ENCODE assay signal across 1 cellular context in the genomic region with DNA sequence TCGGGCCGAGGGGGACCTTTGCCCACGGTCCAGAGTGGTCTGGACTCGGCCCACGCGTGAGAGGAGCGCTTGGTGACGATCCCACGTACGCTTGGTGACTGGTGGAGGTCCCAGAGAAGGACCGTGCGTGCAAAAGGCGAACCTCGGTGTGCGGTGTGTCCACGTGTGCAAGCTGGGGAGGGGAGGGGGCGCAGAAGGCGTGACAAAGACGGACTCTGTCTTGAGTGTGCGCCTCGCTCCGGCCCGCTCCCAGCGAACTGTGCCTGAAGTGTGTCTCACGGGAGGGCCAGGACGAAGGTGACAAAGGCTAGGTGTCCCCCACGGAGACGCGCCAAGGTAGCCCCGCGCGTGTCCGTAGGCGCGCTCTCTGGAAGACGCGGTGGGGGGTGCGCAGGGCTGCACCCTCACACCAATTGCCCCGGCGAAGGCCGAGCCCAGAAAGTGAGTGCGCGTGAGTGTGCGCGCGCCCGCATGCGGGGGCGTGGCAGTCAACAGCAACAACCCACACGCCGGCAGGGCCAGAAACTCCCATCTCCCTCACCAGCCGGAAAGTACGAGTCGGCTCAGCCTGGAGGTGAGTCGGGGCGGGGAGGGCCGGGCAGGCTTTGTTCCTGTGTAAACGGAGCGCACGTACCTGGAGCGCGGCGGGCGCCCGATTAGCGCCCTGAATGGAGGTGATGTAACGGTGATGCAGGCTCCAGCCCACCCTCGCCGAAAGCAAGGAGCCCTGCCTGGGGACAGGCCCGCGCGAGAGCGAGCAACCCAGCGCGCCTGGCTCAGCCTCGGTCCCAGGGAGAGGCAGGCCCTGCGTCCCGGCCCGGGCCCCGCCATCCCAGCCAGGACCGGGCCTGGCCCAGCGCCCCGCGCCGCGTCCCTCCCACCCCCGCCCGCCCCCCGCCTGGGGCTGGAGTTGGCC.
TF ChIP-seq lines count a peak whose summit lies in the region.

A gene with protein sequence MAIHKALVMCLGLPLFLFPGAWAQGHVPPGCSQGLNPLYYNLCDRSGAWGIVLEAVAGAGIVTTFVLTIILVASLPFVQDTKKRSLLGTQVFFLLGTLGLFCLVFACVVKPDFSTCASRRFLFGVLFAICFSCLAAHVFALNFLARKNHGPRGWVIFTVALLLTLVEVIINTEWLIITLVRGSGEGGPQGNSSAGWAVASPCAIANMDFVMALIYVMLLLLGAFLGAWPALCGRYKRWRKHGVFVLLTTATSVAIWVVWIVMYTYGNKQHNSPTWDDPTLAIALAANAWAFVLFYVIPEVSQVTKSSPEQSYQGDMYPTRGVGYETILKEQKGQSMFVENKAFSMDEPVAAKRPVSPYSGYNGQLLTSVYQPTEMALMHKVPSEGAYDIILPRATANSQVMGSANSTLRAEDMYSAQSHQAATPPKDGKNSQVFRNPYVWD (plus strand): TSS at position 521 of the 916 bp plus-strand sequence. CDS start 7,689 bp downstream, outside the sequence.

TF ChIP-seq in HepG2, 621 proteins besides CTCF, POLR2A, EP300 and RAD21 (continued from another document and continues in another):
- TF ChIP-seq, protein P1, sequence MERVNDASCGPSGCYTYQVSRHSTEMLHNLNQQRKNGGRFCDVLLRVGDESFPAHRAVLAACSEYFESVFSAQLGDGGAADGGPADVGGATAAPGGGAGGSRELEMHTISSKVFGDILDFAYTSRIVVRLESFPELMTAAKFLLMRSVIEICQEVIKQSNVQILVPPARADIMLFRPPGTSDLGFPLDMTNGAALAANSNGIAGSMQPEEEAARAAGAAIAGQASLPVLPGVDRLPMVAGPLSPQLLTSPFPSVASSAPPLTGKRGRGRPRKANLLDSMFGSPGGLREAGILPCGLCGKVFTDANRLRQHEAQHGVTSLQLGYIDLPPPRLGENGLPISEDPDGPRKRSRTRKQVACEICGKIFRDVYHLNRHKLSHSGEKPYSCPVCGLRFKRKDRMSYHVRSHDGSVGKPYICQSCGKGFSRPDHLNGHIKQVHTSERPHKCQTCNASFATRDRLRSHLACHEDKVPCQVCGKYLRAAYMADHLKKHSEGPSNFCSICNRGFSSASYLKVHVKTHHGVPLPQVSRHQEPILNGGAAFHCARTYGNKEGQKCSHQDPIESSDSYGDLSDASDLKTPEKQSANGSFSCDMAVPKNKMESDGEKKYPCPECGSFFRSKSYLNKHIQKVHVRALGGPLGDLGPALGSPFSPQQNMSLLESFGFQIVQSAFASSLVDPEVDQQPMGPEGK (CRISPR knock-in tag; IDR thresholded peaks at IDR 0.05) = peak; percentile 93
- TF ChIP-seq GTF2F1 (IDR thresholded peaks at IDR 0.05; ENCODE audit: low read length) = 0 out of 2 replicates have a peak, but pooled peaks have one; percentile 79
- no peak for TF ChIP-seq U2AF1 (optimal IDR thresholded peaks at IDR 0.05; ENCODE audit: low read depth, low read length)
- TF ChIP-seq, protein P2, sequence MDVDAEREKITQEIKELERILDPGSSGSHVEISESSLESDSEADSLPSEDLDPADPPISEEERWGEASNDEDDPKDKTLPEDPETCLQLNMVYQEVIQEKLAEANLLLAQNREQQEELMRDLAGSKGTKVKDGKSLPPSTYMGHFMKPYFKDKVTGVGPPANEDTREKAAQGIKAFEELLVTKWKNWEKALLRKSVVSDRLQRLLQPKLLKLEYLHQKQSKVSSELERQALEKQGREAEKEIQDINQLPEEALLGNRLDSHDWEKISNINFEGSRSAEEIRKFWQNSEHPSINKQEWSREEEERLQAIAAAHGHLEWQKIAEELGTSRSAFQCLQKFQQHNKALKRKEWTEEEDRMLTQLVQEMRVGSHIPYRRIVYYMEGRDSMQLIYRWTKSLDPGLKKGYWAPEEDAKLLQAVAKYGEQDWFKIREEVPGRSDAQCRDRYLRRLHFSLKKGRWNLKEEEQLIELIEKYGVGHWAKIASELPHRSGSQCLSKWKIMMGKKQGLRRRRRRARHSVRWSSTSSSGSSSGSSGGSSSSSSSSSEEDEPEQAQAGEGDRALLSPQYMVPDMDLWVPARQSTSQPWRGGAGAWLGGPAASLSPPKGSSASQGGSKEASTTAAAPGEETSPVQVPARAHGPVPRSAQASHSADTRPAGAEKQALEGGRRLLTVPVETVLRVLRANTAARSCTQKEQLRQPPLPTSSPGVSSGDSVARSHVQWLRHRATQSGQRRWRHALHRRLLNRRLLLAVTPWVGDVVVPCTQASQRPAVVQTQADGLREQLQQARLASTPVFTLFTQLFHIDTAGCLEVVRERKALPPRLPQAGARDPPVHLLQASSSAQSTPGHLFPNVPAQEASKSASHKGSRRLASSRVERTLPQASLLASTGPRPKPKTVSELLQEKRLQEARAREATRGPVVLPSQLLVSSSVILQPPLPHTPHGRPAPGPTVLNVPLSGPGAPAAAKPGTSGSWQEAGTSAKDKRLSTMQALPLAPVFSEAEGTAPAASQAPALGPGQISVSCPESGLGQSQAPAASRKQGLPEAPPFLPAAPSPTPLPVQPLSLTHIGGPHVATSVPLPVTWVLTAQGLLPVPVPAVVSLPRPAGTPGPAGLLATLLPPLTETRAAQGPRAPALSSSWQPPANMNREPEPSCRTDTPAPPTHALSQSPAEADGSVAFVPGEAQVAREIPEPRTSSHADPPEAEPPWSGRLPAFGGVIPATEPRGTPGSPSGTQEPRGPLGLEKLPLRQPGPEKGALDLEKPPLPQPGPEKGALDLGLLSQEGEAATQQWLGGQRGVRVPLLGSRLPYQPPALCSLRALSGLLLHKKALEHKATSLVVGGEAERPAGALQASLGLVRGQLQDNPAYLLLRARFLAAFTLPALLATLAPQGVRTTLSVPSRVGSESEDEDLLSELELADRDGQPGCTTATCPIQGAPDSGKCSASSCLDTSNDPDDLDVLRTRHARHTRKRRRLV (CRISPR knock-in tag; IDR thresholded peaks at IDR 0.05) = peak; percentile 94
- TF ChIP-seq, protein P3, sequence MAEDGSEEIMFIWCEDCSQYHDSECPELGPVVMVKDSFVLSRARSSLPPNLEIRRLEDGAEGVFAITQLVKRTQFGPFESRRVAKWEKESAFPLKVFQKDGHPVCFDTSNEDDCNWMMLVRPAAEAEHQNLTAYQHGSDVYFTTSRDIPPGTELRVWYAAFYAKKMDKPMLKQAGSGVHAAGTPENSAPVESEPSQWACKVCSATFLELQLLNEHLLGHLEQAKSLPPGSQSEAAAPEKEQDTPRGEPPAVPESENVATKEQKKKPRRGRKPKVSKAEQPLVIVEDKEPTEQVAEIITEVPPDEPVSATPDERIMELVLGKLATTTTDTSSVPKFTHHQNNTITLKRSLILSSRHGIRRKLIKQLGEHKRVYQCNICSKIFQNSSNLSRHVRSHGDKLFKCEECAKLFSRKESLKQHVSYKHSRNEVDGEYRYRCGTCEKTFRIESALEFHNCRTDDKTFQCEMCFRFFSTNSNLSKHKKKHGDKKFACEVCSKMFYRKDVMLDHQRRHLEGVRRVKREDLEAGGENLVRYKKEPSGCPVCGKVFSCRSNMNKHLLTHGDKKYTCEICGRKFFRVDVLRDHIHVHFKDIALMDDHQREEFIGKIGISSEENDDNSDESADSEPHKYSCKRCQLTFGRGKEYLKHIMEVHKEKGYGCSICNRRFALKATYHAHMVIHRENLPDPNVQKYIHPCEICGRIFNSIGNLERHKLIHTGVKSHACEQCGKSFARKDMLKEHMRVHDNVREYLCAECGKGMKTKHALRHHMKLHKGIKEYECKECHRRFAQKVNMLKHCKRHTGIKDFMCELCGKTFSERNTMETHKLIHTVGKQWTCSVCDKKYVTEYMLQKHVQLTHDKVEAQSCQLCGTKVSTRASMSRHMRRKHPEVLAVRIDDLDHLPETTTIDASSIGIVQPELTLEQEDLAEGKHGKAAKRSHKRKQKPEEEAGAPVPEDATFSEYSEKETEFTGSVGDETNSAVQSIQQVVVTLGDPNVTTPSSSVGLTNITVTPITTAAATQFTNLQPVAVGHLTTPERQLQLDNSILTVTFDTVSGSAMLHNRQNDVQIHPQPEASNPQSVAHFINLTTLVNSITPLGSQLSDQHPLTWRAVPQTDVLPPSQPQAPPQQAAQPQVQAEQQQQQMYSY (CRISPR knock-in tag; IDR thresholded peaks at IDR 0.05) = no peak
- TF ChIP-seq ZNF761 (CRISPR knock-in tag; conservative IDR thresholded peaks at IDR 0.05) = no peak
- TF ChIP-seq NCOR1 (IDR thresholded peaks at IDR 0.05; ENCODE audit: borderline replicate concordance, low read length) = no peak; the same call in 1 of the 2 replicates
- TF ChIP-seq, protein P4, sequence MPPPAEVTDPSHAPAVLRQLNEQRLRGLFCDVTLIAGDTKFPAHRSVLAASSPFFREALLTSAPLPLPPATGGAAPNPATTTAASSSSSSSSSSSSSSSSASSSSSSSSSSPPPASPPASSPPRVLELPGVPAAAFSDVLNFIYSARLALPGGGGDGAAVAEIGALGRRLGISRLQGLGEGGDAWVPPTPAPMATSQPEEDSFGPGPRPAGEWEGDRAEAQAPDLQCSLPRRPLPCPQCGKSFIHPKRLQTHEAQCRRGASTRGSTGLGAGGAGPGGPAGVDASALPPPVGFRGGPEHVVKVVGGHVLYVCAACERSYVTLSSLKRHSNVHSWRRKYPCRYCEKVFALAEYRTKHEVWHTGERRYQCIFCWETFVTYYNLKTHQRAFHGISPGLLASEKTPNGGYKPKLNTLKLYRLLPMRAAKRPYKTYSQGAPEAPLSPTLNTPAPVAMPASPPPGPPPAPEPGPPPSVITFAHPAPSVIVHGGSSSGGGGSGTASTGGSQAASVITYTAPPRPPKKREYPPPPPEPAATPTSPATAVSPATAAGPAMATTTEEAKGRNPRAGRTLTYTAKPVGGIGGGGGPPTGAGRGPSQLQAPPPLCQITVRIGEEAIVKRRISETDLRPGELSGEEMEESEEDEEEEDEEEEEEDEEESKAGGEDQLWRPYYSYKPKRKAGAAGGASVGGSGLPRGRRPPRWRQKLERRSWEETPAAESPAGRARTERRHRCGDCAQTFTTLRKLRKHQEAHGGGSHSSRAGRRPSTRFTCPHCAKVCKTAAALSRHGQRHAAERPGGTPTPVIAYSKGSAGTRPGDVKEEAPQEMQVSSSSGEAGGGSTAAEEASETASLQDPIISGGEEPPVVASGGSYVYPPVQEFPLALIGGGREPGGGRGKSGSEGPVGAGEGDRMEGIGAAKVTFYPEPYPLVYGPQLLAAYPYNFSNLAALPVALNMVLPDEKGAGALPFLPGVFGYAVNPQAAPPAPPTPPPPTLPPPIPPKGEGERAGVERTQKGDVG (CRISPR knock-in tag; IDR thresholded peaks at IDR 0.05; ENCODE audit: borderline replicate concordance) = no peak; the same call in 1 of the 2 replicates
- TF ChIP-seq, protein P5, sequence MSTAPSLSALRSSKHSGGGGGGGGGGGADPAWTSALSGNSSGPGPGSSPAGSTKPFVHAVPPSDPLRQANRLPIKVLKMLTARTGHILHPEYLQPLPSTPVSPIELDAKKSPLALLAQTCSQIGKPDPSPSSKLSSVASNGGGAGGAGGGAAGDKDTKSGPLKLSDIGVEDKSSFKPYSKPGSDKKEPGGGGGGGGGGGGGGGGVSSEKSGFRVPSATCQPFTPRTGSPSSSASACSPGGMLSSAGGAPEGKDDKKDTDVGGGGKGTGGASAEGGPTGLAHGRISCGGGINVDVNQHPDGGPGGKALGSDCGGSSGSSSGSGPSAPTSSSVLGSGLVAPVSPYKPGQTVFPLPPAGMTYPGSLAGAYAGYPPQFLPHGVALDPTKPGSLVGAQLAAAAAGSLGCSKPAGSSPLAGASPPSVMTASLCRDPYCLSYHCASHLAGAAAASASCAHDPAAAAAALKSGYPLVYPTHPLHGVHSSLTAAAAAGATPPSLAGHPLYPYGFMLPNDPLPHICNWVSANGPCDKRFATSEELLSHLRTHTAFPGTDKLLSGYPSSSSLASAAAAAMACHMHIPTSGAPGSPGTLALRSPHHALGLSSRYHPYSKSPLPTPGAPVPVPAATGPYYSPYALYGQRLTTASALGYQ (CRISPR knock-in tag; IDR thresholded peaks at IDR 0.05) = no peak
- no peak for TF ChIP-seq MIXL1 (CRISPR knock-in tag; IDR thresholded peaks at IDR 0.05)
- peak; percentile 54; the same call in 1 of the 2 replicates for TF ChIP-seq FOXJ3 (CRISPR knock-in tag; IDR thresholded peaks at IDR 0.05; ENCODE audit: borderline replicate concordance)
- TF ChIP-seq, protein P6, sequence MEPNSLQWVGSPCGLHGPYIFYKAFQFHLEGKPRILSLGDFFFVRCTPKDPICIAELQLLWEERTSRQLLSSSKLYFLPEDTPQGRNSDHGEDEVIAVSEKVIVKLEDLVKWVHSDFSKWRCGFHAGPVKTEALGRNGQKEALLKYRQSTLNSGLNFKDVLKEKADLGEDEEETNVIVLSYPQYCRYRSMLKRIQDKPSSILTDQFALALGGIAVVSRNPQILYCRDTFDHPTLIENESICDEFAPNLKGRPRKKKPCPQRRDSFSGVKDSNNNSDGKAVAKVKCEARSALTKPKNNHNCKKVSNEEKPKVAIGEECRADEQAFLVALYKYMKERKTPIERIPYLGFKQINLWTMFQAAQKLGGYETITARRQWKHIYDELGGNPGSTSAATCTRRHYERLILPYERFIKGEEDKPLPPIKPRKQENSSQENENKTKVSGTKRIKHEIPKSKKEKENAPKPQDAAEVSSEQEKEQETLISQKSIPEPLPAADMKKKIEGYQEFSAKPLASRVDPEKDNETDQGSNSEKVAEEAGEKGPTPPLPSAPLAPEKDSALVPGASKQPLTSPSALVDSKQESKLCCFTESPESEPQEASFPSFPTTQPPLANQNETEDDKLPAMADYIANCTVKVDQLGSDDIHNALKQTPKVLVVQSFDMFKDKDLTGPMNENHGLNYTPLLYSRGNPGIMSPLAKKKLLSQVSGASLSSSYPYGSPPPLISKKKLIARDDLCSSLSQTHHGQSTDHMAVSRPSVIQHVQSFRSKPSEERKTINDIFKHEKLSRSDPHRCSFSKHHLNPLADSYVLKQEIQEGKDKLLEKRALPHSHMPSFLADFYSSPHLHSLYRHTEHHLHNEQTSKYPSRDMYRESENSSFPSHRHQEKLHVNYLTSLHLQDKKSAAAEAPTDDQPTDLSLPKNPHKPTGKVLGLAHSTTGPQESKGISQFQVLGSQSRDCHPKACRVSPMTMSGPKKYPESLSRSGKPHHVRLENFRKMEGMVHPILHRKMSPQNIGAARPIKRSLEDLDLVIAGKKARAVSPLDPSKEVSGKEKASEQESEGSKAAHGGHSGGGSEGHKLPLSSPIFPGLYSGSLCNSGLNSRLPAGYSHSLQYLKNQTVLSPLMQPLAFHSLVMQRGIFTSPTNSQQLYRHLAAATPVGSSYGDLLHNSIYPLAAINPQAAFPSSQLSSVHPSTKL (CRISPR knock-in tag; IDR thresholded peaks at IDR 0.05) = peak; percentile 76; the same call in 1 of the 2 replicates
- TF ChIP-seq WIZ (CRISPR knock-in tag; IDR thresholded peaks at IDR 0.05) = no peak
- TF ChIP-seq, protein P7, sequence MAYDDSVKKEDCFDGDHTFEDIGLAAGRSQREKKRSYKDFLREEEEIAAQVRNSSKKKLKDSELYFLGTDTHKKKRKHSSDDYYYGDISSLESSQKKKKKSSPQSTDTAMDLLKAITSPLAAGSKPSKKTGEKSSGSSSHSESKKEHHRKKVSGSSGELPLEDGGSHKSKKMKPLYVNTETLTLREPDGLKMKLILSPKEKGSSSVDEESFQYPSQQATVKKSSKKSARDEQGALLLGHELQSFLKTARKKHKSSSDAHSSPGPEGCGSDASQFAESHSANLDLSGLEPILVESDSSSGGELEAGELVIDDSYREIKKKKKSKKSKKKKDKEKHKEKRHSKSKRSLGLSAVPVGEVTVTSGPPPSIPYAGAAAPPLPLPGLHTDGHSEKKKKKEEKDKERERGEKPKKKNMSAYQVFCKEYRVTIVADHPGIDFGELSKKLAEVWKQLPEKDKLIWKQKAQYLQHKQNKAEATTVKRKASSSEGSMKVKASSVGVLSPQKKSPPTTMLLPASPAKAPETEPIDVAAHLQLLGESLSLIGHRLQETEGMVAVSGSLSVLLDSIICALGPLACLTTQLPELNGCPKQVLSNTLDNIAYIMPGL (CRISPR knock-in tag; IDR thresholded peaks at IDR 0.05; ENCODE audit: borderline replicate concordance in 1 of 2, low read depth in 1 of 2) = peak in 1 of 2 experiments; percentile 91; a peak in 3 of 4 replicates
- peak; percentile 76 for TF ChIP-seq KAT8 (CRISPR knock-in tag; IDR thresholded peaks at IDR 0.05)
- TF ChIP-seq NRL (CRISPR knock-in tag; IDR thresholded peaks at IDR 0.05; ENCODE audit: borderline replicate concordance) = no peak
